In genomic region chr3:16788440-16789057, GRCh38 we compare ENCODE assay signal across 17 cellular contexts.
DNase-seq lines count a peak whose midpoint lies in the region; ATAC-seq lines count a peak whose summit lies in the region.
"Had no signal": no experiment of that assay in that cellular context is flagged by ENCODE, and none has a peak within 500 bp of the region (broad histone marks: within the 10 kb centered on the region; RNA-seq: fewer than 3 reads in every experiment).

No MANE protein-coding gene starts in this region.

- intact Hi-C loops in activated T-helper 1 cell treated with anti-CD3 and anti-CD28 coated beads, Interleukin-12 subunit alpha, Interleukin-12 subunit beta, Interleukin-2, Interleukin-4 antibody, amounts not matched to agents 30 ng/mL and 10 ng/mL and 1 ng/mL, durations not matched to agents 14 hours and 24 hours and 36 hours (cut with micrococcal nuclease) = no loop called here

- H3K27ac Mint-ChIP-seq in activated T-helper 1 cell treated with anti-CD3 and anti-CD28 coated beads, Interleukin-12 subunit alpha, Interleukin-12 subunit beta, Interleukin-2, Interleukin-4 antibody, amounts not matched to agents 30 ng/mL and 10 ng/mL and 1 ng/mL, durations not matched to agents 14 hours and 24 hours and 36 hours = no peak overlapping the region
- H3K27ac Mint-ChIP-seq: activated CD4-positive, alpha-beta memory T cell treated with anti-CD3 and anti-CD28 coated beads for 36 hours; activated naive CD4-positive, alpha-beta T cell treated with anti-CD3 and anti-CD28 coated beads, Interleukin-2, amount 50 U/mL, for 72 hours; brain; nephron progenitor cell had no signal

- H3K36me3 Mint-ChIP-seq in activated T-helper 1 cell treated with anti-CD3 and anti-CD28 coated beads, Interleukin-12 subunit alpha, Interleukin-12 subunit beta, Interleukin-2, Interleukin-4 antibody, amounts not matched to agents 30 ng/mL and 10 ng/mL and 1 ng/mL, durations not matched to agents 14 hours and 24 hours and 36 hours (ENCODE audit: low read depth) = no peaks in the 10 kb centered on the region
- H3K36me3 Mint-ChIP-seq: activated CD4-positive, alpha-beta memory T cell treated with anti-CD3 and anti-CD28 coated beads for 36 hours; brain had no signal

- DNase-seq in GDM1 (lab: John Stamatoyannopoulos, UW) = peak; percentile 31
- DNase-seq in KG1 (lab: John Stamatoyannopoulos, UW) = peak; percentile 27
- peak; percentile 74 for DNase-seq in SKM-1 (lab: John Stamatoyannopoulos, UW; ENCODE audit: unreplicated experiment)
- DNase-seq in medulla oblongata (ENCODE audit: extremely low spot score) = peak; percentile 59
- DNase-seq in cortex of kidney (lab: John Stamatoyannopoulos, UW) = no peak
- DNase-seq in activated T-helper 1 cell treated with anti-CD3 and anti-CD28 coated beads, Interleukin-12 subunit alpha, Interleukin-12 subunit beta, Interleukin-2, Interleukin-4 antibody, amounts not matched to agents 30 ng/mL and 10 ng/mL and 1 ng/mL, durations not matched to agents 14 hours and 24 hours and 36 hours (ENCODE audit: low spot score) = no peak
- DNase-seq: activated CD4-positive, alpha-beta memory T cell treated with anti-CD3 and anti-CD28 coated beads for 36 hours; activated T-cell treated with anti-CD3 and anti-CD28 coated beads, Interleukin-2, amount 50 U/mL, for 1 hour; DMS 273 treated with DMSO at 0.1 percent for 48 hours; NCI-H187; NCI-H446 treated with DMSO at 0.1 percent for 48 hours; nephron progenitor cell; PC-3 had no signal

- ATAC-seq in GM21529 (IDR thresholded peaks at IDR 0.05; ENCODE audit: unreplicated experiment) = no peak
- ATAC-seq in HG03159 (IDR thresholded peaks at IDR 0.05; ENCODE audit: unreplicated experiment) = no peak
- ATAC-seq: activated naive CD4-positive, alpha-beta T cell treated with anti-CD3 and anti-CD28 coated beads, Interleukin-2, amount 50 U/mL, for 72 hours; PC-3 had no signal

- peaks cover 10% of the 10 kb centered on the region for H3K4me1 Mint-ChIP-seq in activated T-helper 1 cell treated with anti-CD3 and anti-CD28 coated beads, Interleukin-12 subunit alpha, Interleukin-12 subunit beta, Interleukin-2, Interleukin-4 antibody, amounts not matched to agents 30 ng/mL and 10 ng/mL and 1 ng/mL, durations not matched to agents 14 hours and 24 hours and 36 hours (ENCODE audit: low read depth)
- H3K4me1 Mint-ChIP-seq: nephron progenitor cell had no signal

- H3K27me3 Mint-ChIP-seq in activated T-helper 1 cell treated with anti-CD3 and anti-CD28 coated beads, Interleukin-12 subunit alpha, Interleukin-12 subunit beta, Interleukin-2, Interleukin-4 antibody, amounts not matched to agents 30 ng/mL and 10 ng/mL and 1 ng/mL, durations not matched to agents 14 hours and 24 hours and 36 hours (ENCODE audit: insufficient read depth) = peaks cover 6% of the 10 kb centered on the region

- H3K9me3 Mint-ChIP-seq in activated T-helper 1 cell treated with anti-CD3 and anti-CD28 coated beads, Interleukin-12 subunit alpha, Interleukin-12 subunit beta, Interleukin-2, Interleukin-4 antibody, amounts not matched to agents 30 ng/mL and 10 ng/mL and 1 ng/mL, durations not matched to agents 14 hours and 24 hours and 36 hours = no peaks in the 10 kb centered on the region
- H3K9me3 Mint-ChIP-seq: activated CD4-positive, alpha-beta memory T cell treated with anti-CD3 and anti-CD28 coated beads for 36 hours; nephron progenitor cell had no signal

- H3K4me3 Mint-ChIP-seq in activated T-helper 1 cell treated with anti-CD3 and anti-CD28 coated beads, Interleukin-12 subunit alpha, Interleukin-12 subunit beta, Interleukin-2, Interleukin-4 antibody, amounts not matched to agents 30 ng/mL and 10 ng/mL and 1 ng/mL, durations not matched to agents 14 hours and 24 hours and 36 hours = no peak overlapping the region
- H3K4me3 Mint-ChIP-seq: activated CD4-positive, alpha-beta memory T cell treated with anti-CD3 and anti-CD28 coated beads for 36 hours; brain; nephron progenitor cell had no signal

Comparison
In these comparisons a context has a peak if more than half of its experiments do, and no peak if none do; other contexts are left out.
1. DNase-seq: peak in GDM1 (single experiment), KG1 (single experiment), SKM-1 (single experiment) and medulla oblongata (single experiment); none in cortex of kidney (single experiment) and activated T-helper 1 cell treated with anti-CD3 and anti-CD28 coated beads, Interleukin-12 subunit alpha, Interleukin-12 subunit beta, Interleukin-2, Interleukin-4 antibody, amounts not matched to agents 30 ng/mL and 10 ng/mL and 1 ng/mL, durations not matched to agents 14 hours and 24 hours and 36 hours (single experiment).